ENCODE assay signal across 35 cellular contexts in the genomic region with DNA sequence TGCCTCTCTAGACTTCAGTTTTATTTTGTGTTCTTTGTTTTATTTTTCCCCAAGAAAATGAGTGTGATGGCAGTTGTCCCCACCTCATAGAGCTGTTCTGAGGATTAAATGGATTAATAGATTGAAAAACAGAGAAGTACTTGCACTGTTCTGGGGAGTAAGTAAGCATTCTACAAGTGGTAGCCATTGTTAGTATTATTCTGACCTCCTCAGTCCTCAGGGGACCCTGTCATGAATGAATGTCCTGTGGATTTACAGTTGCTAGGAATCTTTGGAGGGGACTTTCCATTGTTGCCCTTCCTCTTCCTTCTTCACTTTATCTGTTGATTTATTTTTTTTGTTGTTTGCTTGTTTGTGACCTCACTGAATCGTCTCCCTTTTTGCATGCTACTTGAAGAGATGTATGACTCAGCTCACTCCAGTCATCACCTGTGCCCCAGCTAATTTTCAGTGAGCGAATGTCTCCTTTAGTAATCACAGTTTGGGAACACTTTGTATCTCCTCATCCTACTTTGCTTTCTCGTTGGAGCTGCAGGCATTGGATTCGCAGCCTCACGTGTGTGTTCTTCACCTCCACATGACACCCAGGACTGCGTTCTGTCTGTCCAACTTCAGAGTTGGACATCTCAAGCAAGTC. TPM values are rescaled to one million over a fixed set of nuclear protein-coding genes. Genes with fewer than 3 reads are reported as not detected.
DNase-seq lines count a peak whose midpoint lies in the region; ATAC-seq, FAIRE-seq and TF ChIP-seq lines count a peak whose summit lies in the region.
"Had no signal": no experiment of that assay in that cellular context is flagged by ENCODE, and none has a peak within 500 bp of the region (broad histone marks: within the 10 kb centered on the region; RNA-seq: fewer than 3 reads in every experiment).

No MANE protein-coding gene starts in this region.

- H3K4me3 ChIP-seq in PC-3 (ENCODE audit: low read length) (no peak overlapping the region), epithelial cell of esophagus (ENCODE audit: low read length) (no peak overlapping the region), WERI-Rb-1 (ENCODE audit: low read depth, low read length) (no peak overlapping the region)
- H3K4me3 ChIP-seq: ascending aorta, cardiac muscle cell, coronary artery, left ventricle myocardium inferior, psoas muscle, upper lobe of left lung had no signal

- CTCF ChIA-PET in PC-3 (lab: Charles Lee), result no interaction called here

- peaks cover 21% of the 10 kb centered on the region for H3K4me1 ChIP-seq in PC-3 (ENCODE audit: insufficient read depth, low read length)
- H3K4me1 ChIP-seq: ascending aorta, Caco-2, left ventricle myocardium inferior, psoas muscle, upper lobe of left lung had no signal

- H3K27ac ChIP-seq in PC-3 (ENCODE audit: low read length), result peak overlapping the region; percentile 1; the same call in 1 of the 2 replicates
- no peak overlapping the region for H3K27ac ChIP-seq in WERI-Rb-1
- H3K27ac ChIP-seq: ascending aorta, C4-2B, cardiac muscle cell, coronary artery, left ventricle myocardium inferior, psoas muscle, upper lobe of left lung had no signal

- H3K4me2 ChIP-seq in PC-3 (ENCODE audit: low read length), result no peak overlapping the region

- no peaks in the 10 kb centered on the region for H3K9me2 ChIP-seq in PC-3 (replicated peaks; ENCODE audit: low read length)

- H3K27me3 ChIP-seq in PC-3 (ENCODE audit: low read length), result no peaks in the 10 kb centered on the region
- no peaks in the 10 kb centered on the region for H3K27me3 ChIP-seq in WERI-Rb-1 (ENCODE audit: insufficient read depth, low read depth, severe bottlenecking)
- H3K27me3 ChIP-seq: ascending aorta, cardiac muscle cell, upper lobe of left lung had no signal

- no peak for ATAC-seq in PC-3
- ATAC-seq in HG02840 (IDR thresholded peaks at IDR 0.05; ENCODE audit: low FRiP score, unreplicated experiment), result no peak
- ATAC-seq: activated CD8-positive, alpha-beta memory T cell treated with anti-CD3 and anti-CD28 coated beads, Interleukin-2, amount 10 ng/mL, durations not matched to agents 7 days and 5 days; activated T-cell treated with anti-CD3 and anti-CD28 coated beads, Interleukin-2, amount 50 U/mL, for 4 hours; psoas muscle; stimulated activated effector memory CD8-positive, alpha-beta T cell treated with anti-CD3 and anti-CD28 coated beads, Interleukin-12 subunit alpha, Interleukin-12 subunit beta, amount 100 ng/mL, for 72 hours; T-cell had no signal

- TF ChIP-seq CTCF in PC-3 (conservative IDR thresholded peaks at IDR 0.05; ENCODE audit: low read depth, low read length), result no peak
- no peak for TF ChIP-seq CTCF in epithelial cell of esophagus (IDR thresholded peaks at IDR 0.05; ENCODE audit: insufficient read depth, low read depth, low read length, missing control alignments)
- no peak for TF ChIP-seq CTCF in WERI-Rb-1 (IDR thresholded peaks at IDR 0.05; ENCODE audit: low read depth, low read length)

- H3F3A ChIP-seq in PC-3 (ENCODE audit: low read length, unreplicated experiment), result no peaks in the 10 kb centered on the region

- no peaks in the 10 kb centered on the region for H3K36me3 ChIP-seq in PC-3 (ENCODE audit: low read depth, low read length)
- H3K36me3 ChIP-seq in WERI-Rb-1, result no peaks in the 10 kb centered on the region
- H3K36me3 ChIP-seq: ascending aorta, cardiac muscle cell, upper lobe of left lung had no signal

- H3K9ac ChIP-seq in PC-3 (ENCODE audit: low read length), result no peak overlapping the region

- H3K9me3 ChIP-seq in PC-3 (ENCODE audit: low read length) (no peaks in the 10 kb centered on the region), WERI-Rb-1 (ENCODE audit: severe bottlenecking) (no peaks in the 10 kb centered on the region)
- H3K9me3 ChIP-seq: ascending aorta, Caco-2, left ventricle myocardium inferior, psoas muscle, upper lobe of left lung had no signal

- no peaks in the 10 kb centered on the region for H4K20me1 ChIP-seq in PC-3 (ENCODE audit: low read length)

- FAIRE-seq in urothelium cell line (lab: Jason Lieb, UNC), result peak; percentile 61

- POLR2A ChIA-PET in PC-3 (lab: Charles Lee; ENCODE audit: unreplicated experiment), result no interaction called here

- DNase-seq in NCI-H510A treated with DMSO at 0.1 percent for 48 hours (lab: John Stamatoyannopoulos, UW) (peak; percentile 3), NCI-H510A (lab: John Stamatoyannopoulos, UW) (no peak), PC-3 (peak; percentile 45), epithelial cell of esophagus (ENCODE audit: low read depth) (peak; percentile 49), urothelium cell line (ENCODE audit: low spot score) (no peak), DMS79 treated with DMSO at 0.1 percent for 48 hours (lab: John Stamatoyannopoulos, UW) (no peak), WERI-Rb-1 (no peak)
- DNase-seq: 8988T; activated B cell treated with CpG ODN at 0.5 μM for 24 hours; activated CD4-positive, alpha-beta T cell treated with anti-CD3 and anti-CD28 coated beads, Interleukin-2, amount 10 ng/mL, durations not matched to agents 7 days and 5 days; activated CD8-positive, alpha-beta memory T cell treated with anti-CD3 and anti-CD28 coated beads, Interleukin-2, amount 10 ng/mL, durations not matched to agents 7 days and 5 days; activated gamma-delta T cell treated with Interleukin-2 at 50 U/mL for 16 hours; activated T-cell treated with anti-CD3 and anti-CD28 coated beads, Interleukin-2, amount 50 U/mL, for 4 hours; Caco-2; effector CD8-positive, alpha-beta T cell; islet precursor cell; KG1; left ventricle myocardium inferior; MM.1S; naive B cell; NCI-H1930; NCI-H526 treated with DMSO at 0.1 percent for 48 hours; psoas muscle; stimulated activated CD4-positive, alpha-beta T cell treated with anti-CD3 and anti-CD28 coated beads, Interleukin-15, amount 100 ng/mL, for 24 hours; substantia nigra; T-cell; upper lobe of left lung had no signal

- BruUV-seq in PC-3 (replicated peaks; lab: Mats Ljungman, UMichigan), result no TSS peak

- no peak overlapping the region for H2AFZ ChIP-seq in PC-3 (ENCODE audit: low read length)

- intact Hi-C loops in PC-3 (cut with micrococcal nuclease), result no loop called here

- H3K79me2 ChIP-seq in PC-3 (ENCODE audit: low read length), result no peaks in the 10 kb centered on the region

RNA-seq across cellular contexts. Expression of gene LRTM1, which starts 54.7 kb away (rescaled TPM):
- not detected in 2 replicates for total RNA-seq in PC-3 (2014; rRNA removed)
- total RNA-seq: activated B cell treated with CpG ODN at 0.5 μM for 24 hours; activated CD4-positive, alpha-beta T cell treated with anti-CD3 and anti-CD28 coated beads, Interleukin-2, amount 10 ng/mL, durations not matched to agents 7 days and 5 days; activated CD8-positive, alpha-beta memory T cell treated with anti-CD3 and anti-CD28 coated beads, Interleukin-2, amount 10 ng/mL, durations not matched to agents 7 days and 5 days; activated T-cell treated with anti-CD3 and anti-CD28 coated beads, Interleukin-2, amount 50 U/mL, for 4 hours; ascending aorta; Caco-2; cardiac muscle cell; epithelial cell of proximal tubule; HT-29; left ventricle myocardium inferior; T-cell; upper lobe of left lung had no signal

Comparison
In these comparisons a context has a peak if more than half of its experiments do, and no peak if none do; other contexts are left out.
1. DNase-seq: peak in NCI-H510A treated with DMSO at 0.1 percent for 48 hours (single experiment), PC-3 (single experiment) and epithelial cell of esophagus (single experiment); none in NCI-H510A (single experiment), urothelium cell line (single experiment), DMS79 treated with DMSO at 0.1 percent for 48 hours (single experiment) and WERI-Rb-1 (single experiment).